ENCODE assay signal across 9 cellular contexts in genomic region chr9:19464061-19464763, GRCh38. TPM values are rescaled to one million over a fixed set of nuclear protein-coding genes. Genes with fewer than 3 reads are reported as not detected.
DNase-seq lines count a peak whose midpoint lies in the region; ATAC-seq and TF ChIP-seq lines count a peak whose summit lies in the region.
"Had no signal": no experiment of that assay in that cellular context is flagged by ENCODE, and none has a peak within 500 bp of the region (broad histone marks: within the 10 kb centered on the region; RNA-seq: fewer than 3 reads in every experiment).

No MANE protein-coding gene starts in this region.

- peak overlapping the region; percentile 74; the same call in 1 of the 2 replicates for H2AFZ ChIP-seq in SK-N-SH (ENCODE audit: low read depth)
- H2AFZ ChIP-seq in PC-3 (ENCODE audit: low read length): peak overlapping the region; percentile 92

- H3K9me3 ChIP-seq in SK-N-SH (no peaks in the 10 kb centered on the region), PC-3 (ENCODE audit: low read length) (no peaks in the 10 kb centered on the region), gastroesophageal sphincter (no peaks in the 10 kb centered on the region), stomach smooth muscle (ENCODE audit: control insufficient read depth in 2 of 2, low read length in 2 of 2) (no peaks in the 10 kb centered on the region)

- no peak for TF ChIP-seq RAD21 in SK-N-SH (IDR thresholded peaks at IDR 0.05; ENCODE audit: low read length)

- intact Hi-C loops in PC-3 (cut with micrococcal nuclease): loop anchor here (2.0 kb wide), 1 partner anchor 459 kb away; no protein-coding TSS in a partner anchor

- 82% methylated on average over 23 of the region's 23 CpGs for WGBS in SK-N-SH (ENCODE audit: low lambda C conversion rate)
- 61 to 80% methylated on average over 1 to 5 of the region's 23 CpGs for WGBS in gastroesophageal sphincter (ENCODE audit: low coverage in 1 of 2), 2 donors

- no peaks in the 10 kb centered on the region for H3K9me2 ChIP-seq in SK-N-SH
- H3K9me2 ChIP-seq in PC-3 (replicated peaks; ENCODE audit: low read length): no peaks in the 10 kb centered on the region

- no peak overlapping the region for H3K9ac ChIP-seq in SK-N-SH
- H3K9ac ChIP-seq in PC-3 (ENCODE audit: low read length): no peak overlapping the region
- peak overlapping the region in 1 of 2 donors; percentile 66 for H3K9ac ChIP-seq in stomach smooth muscle (ENCODE audit: low read length in 2 of 2)

- no peaks in the 10 kb centered on the region for H4K20me1 ChIP-seq in SK-N-SH (ENCODE audit: insufficient read depth)
- H4K20me1 ChIP-seq in PC-3 (ENCODE audit: low read length): no peaks in the 10 kb centered on the region

- H3F3A ChIP-seq in SK-N-SH (replicated peaks; ENCODE audit: insufficient read depth) (no peaks in the 10 kb centered on the region), PC-3 (ENCODE audit: low read length, unreplicated experiment) (no peaks in the 10 kb centered on the region)

- no peaks in the 10 kb centered on the region for H3K27me3 ChIP-seq in SK-N-SH (ENCODE audit: insufficient read depth)
- no peaks in the 10 kb centered on the region for H3K27me3 ChIP-seq in PC-3 (ENCODE audit: low read length)
- no peaks in the 10 kb centered on the region for H3K27me3 ChIP-seq in gastroesophageal sphincter
- H3K27me3 ChIP-seq in stomach smooth muscle (ENCODE audit: control insufficient read depth in 1 of 2, insufficient read depth in 2 of 2, low read length in 2 of 2): no peaks in the 10 kb centered on the region

- TF ChIP-seq POLR2A in gastroesophageal sphincter (IDR thresholded peaks at IDR 0.05): no peak

- no peak for TF ChIP-seq CTCF in SK-N-SH (IDR thresholded peaks at IDR 0.05)
- no peak for TF ChIP-seq CTCF in PC-3 (conservative IDR thresholded peaks at IDR 0.05; ENCODE audit: low read depth, low read length)
- no peak for TF ChIP-seq CTCF in gastroesophageal sphincter (IDR thresholded peaks at IDR 0.05)

- no peaks in the 10 kb centered on the region for H3K79me2 ChIP-seq in SK-N-SH (ENCODE audit: insufficient read depth)
- no peaks in the 10 kb centered on the region for H3K79me2 ChIP-seq in PC-3 (ENCODE audit: low read length)

- no peaks in the 10 kb centered on the region for H3K36me3 ChIP-seq in SK-N-SH (replicated peaks in 1 of 2; ENCODE audit: control insufficient read depth in 1 of 2, insufficient read depth in 2 of 2, low read length in 1 of 2)
- H3K36me3 ChIP-seq in PC-3 (ENCODE audit: low read depth, low read length): no peaks in the 10 kb centered on the region
- H3K36me3 ChIP-seq in gastroesophageal sphincter: no peaks in the 10 kb centered on the region
- H3K36me3 ChIP-seq in stomach smooth muscle (ENCODE audit: control insufficient read depth in 2 of 2, insufficient read depth in 2 of 2, low read length in 2 of 2): no peaks in the 10 kb centered on the region

- no peak for TF ChIP-seq EP300 in SK-N-SH (IDR thresholded peaks at IDR 0.05; ENCODE audit: borderline replicate concordance in 1 of 2, low read depth in 1 of 2, low read length in 1 of 2)
- TF ChIP-seq EP300 in gastroesophageal sphincter (IDR thresholded peaks at IDR 0.05): no peak

- CTCF ChIA-PET in SK-N-SH (lab: Yijun Ruan, JAX): interaction anchor here (0.5 to 3.9 kb wide), 49 partner anchors 11 to 1646 kb away, joined by 3 to 37 read pairs (median 4); partner anchors contain the start of gene RPS6
- CTCF ChIA-PET in PC-3 (lab: Charles Lee): interaction anchor here (0.5 to 1.0 kb wide), 6 partner anchors 12 to 458 kb away, joined by 3 to 5 read pairs (median 3); no protein-coding TSS in a partner anchor

- peak overlapping the region; percentile 74 for H3K4me2 ChIP-seq in SK-N-SH
- peak overlapping the region; percentile 84 for H3K4me2 ChIP-seq in PC-3 (ENCODE audit: low read length)

- H3K27ac ChIP-seq in SK-N-SH (ENCODE audit: low read depth in 2 of 2, low read length in 1 of 2) (no peak overlapping the region), PC-3 (ENCODE audit: low read length) (no peak overlapping the region), gastroesophageal sphincter (no peak overlapping the region), stomach smooth muscle (ENCODE audit: low read length) (no peak overlapping the region)
- H3K27ac ChIP-seq: 22Rv1 had no signal

- DNase-seq in SK-N-SH (no peak), PC-3 (no peak), DMS79 treated with DMSO at 0.1 percent for 48 hours (lab: John Stamatoyannopoulos, UW) (no peak), NCI-H1105 treated with DMSO at 0.1 percent for 48 hours (lab: John Stamatoyannopoulos, UW) (no peak)

- ATAC-seq in SK-N-SH treated with all-trans-retinoic acid at 6 μM for 48 hours: no peak
- ATAC-seq in PC-3: no peak
- ATAC-seq in gastroesophageal sphincter: no peak
- no peak for ATAC-seq in GM18520 (IDR thresholded peaks at IDR 0.05; ENCODE audit: unreplicated experiment)

- H3K4me1 ChIP-seq in SK-N-SH (ENCODE audit: control insufficient read depth in 1 of 2, insufficient read depth in 2 of 2, low read depth in 1 of 2, low read length in 1 of 2) (peaks cover 0 to 5% of the 10 kb centered on the region in 2 experiments; a peak in 1 of 4 replicates), PC-3 (ENCODE audit: insufficient read depth, low read length) (no peaks in the 10 kb centered on the region), gastroesophageal sphincter (peaks cover 0 to 14% (median 7%) of the 10 kb centered on the region in 3 donors), stomach smooth muscle (ENCODE audit: control insufficient read depth, insufficient read depth, low read length) (peaks cover 6% of the 10 kb centered on the region)

- peak overlapping the region; percentile 46 to 70; a peak in 3 of 4 replicates for H3K4me3 ChIP-seq in SK-N-SH (ENCODE audit: low read depth in 2 of 2, low read length in 1 of 2)
- peak overlapping the region; percentile 74 for H3K4me3 ChIP-seq in PC-3 (ENCODE audit: low read length)
- H3K4me3 ChIP-seq in gastroesophageal sphincter: peak overlapping the region; percentile 68
- peak overlapping the region; percentile 47 to 68 for H3K4me3 ChIP-seq in stomach smooth muscle (ENCODE audit: low read length in 2 of 2)

- BruUV-seq in PC-3 (replicated peaks; lab: Mats Ljungman, UMichigan): no TSS peak

- POLR2A ChIA-PET in SK-N-SH (lab: Yijun Ruan, JAX): no interaction called here
- POLR2A ChIA-PET in PC-3 (lab: Charles Lee; ENCODE audit: unreplicated experiment): no interaction called here

TF ChIP-seq in SK-N-SH, 30 proteins besides CTCF, POLR2A, EP300 and RAD21 (continues in another document):
- TF ChIP-seq TCF12 (IDR thresholded peaks at IDR 0.05) (no peak), RCOR1 (IDR thresholded peaks at IDR 0.05; ENCODE audit: low read length) (no peak), RXRA (IDR thresholded peaks at IDR 0.05; ENCODE audit: borderline replicate concordance, low read depth) (no peak), FOSL2 (IDR thresholded peaks at IDR 0.05; ENCODE audit: borderline replicate concordance, low read depth) (no peak), USF2 (IDR thresholded peaks at IDR 0.05; ENCODE audit: borderline replicate concordance, low read depth, low read length) (no peak), CHD2 (IDR thresholded peaks at IDR 0.05; ENCODE audit: low read length, partially characterized antibody) (no peak), POLR2AphosphoS5 (IDR thresholded peaks at IDR 0.05; ENCODE audit: low read depth, low read length) (no peak), MAX (IDR thresholded peaks at IDR 0.05; ENCODE audit: low read depth) (no peak), SMC3 (IDR thresholded peaks at IDR 0.05; ENCODE audit: low read depth, low read length) (no peak), EZH2phosphoT487 (IDR thresholded peaks at IDR 0.05; ENCODE audit: borderline replicate concordance, low read depth) (no peak)

TF ChIP-seq in SK-N-SH treated with all-trans-retinoic acid at 6 μM for 48 hours, 23 proteins besides CTCF, POLR2A, EP300 and RAD21:
- no peak for TF ChIP-seq GLIS3 (CRISPR knock-in tag; IDR thresholded peaks at IDR 0.05)
- TF ChIP-seq POU6F1 (CRISPR knock-in tag; IDR thresholded peaks at IDR 0.05; ENCODE audit: borderline replicate concordance, low read depth): no peak

RNA-seq across cellular contexts. Expression of gene ACER2, which starts 55.4 kb away (rescaled TPM):
- 1.3 and 2.2 TPM in 2 replicates for polyA plus RNA-seq in SK-N-SH (2012; rRNA removed)
- 1.2 and 1.5 TPM in 2 replicates for polyA plus RNA-seq in SK-N-SH (2012; cell fraction: cytosol; rRNA removed)
- 1.9 and 3.0 TPM in 2 replicates for polyA plus RNA-seq in SK-N-SH (2012; cell fraction: nucleus; rRNA removed)
- total RNA-seq in PC-3 (2014; rRNA removed): 2.4 and 4.4 TPM in 2 replicates
- total RNA-seq in gastroesophageal sphincter: 1 to 10 TPM; 2.4 to 6.1 (median 3.2) TPM
